In the genomic region with DNA sequence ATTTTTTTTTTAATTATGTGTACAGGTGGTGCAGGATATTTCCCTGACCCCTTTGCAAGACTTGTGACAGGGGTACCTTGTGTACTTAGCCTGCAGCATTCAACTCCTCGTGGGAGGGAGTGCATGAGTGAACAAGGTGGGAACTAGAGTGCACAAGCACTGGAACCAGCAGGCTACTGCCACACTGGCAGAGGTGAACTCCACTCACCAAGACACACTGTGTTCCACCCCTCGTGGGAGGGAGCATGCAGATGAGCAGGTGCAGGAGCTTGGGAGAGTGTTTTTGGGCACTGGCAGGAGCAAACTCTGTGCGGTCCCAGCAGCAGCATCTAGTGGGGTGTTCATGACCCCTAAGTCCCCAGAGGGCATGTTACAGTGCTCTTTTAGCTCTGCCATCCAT, we compare ENCODE assay signal across 23 cellular contexts.
"Had no signal": no experiment of that assay in that cellular context is flagged by ENCODE, and none has a peak within 500 bp of the region (broad histone marks: within the 10 kb centered on the region; RNA-seq: fewer than 3 reads in every experiment).

No MANE protein-coding gene starts in this region.

- H3K27me3 ChIP-seq: MG63, Peyer's patch had no signal

- H3K27ac ChIP-seq: KMS-11, Peyer's patch, RWPE1 had no signal

- H3K4me3 Mint-ChIP-seq: activated CD8-positive, alpha-beta T cell treated with anti-CD3 and anti-CD28 coated beads for 36 hours; activated naive CD4-positive, alpha-beta T cell treated with anti-CD3 and anti-CD28 coated beads, Interleukin-2, amount 10 ng/mL, durations not matched to agents 7 days and 5 days; activated naive CD8-positive, alpha-beta T cell treated with anti-CD3 and anti-CD28 coated beads for 36 hours; activated T-cell treated with anti-CD3 and anti-CD28 coated beads, Interleukin-2, amount 50 U/mL, for 72 hours; T-helper 1 cell treated with Interleukin-12 subunit alpha and Interleukin-12 subunit beta and Interleukin-4 antibody, amounts not matched to agents 30 μg/mL and 1 μg/mL, for 36 hours had no signal

- H3K36me3 ChIP-seq: MG63, Peyer's patch had no signal

- H3K4me3 ChIP-seq: MG63, Peyer's patch had no signal

- H3K27ac Mint-ChIP-seq: activated CD8-positive, alpha-beta T cell treated with anti-CD3 and anti-CD28 coated beads for 36 hours; activated naive CD4-positive, alpha-beta T cell treated with anti-CD3 and anti-CD28 coated beads, Interleukin-2, amount 10 ng/mL, durations not matched to agents 7 days and 5 days; activated naive CD8-positive, alpha-beta T cell treated with anti-CD3 and anti-CD28 coated beads for 36 hours; activated T-cell treated with anti-CD3 and anti-CD28 coated beads, Interleukin-2, amount 50 U/mL, for 72 hours; activated T-helper 2 cell treated with anti-CD3 and anti-CD28 coated beads, Interferon-gamma antibody, Interleukin-2, Interleukin-4, amounts not matched to agents 10 μg/mL and 5 μg/mL and 100 μg/mL, durations not matched to agents 14 hours and 24 hours and 36 hours; T-helper 1 cell treated with Interleukin-12 subunit alpha and Interleukin-12 subunit beta and Interleukin-4 antibody, amounts not matched to agents 30 μg/mL and 1 μg/mL, for 36 hours had no signal

- H3K36me3 Mint-ChIP-seq: activated naive CD4-positive, alpha-beta T cell treated with anti-CD3 and anti-CD28 coated beads, Interleukin-2, amount 10 ng/mL, durations not matched to agents 7 days and 5 days; activated naive CD8-positive, alpha-beta T cell treated with anti-CD3 and anti-CD28 coated beads for 36 hours had no signal

- H3K4me1 ChIP-seq: Peyer's patch had no signal

- H3K27me3 Mint-ChIP-seq: activated naive CD8-positive, alpha-beta T cell treated with anti-CD3 and anti-CD28 coated beads for 36 hours had no signal

- DNase-seq: activated CD4-positive, alpha-beta T cell treated with anti-CD3 and anti-CD28 coated beads for 4 hours; activated CD8-positive, alpha-beta memory T cell treated with anti-CD3 and anti-CD28 coated beads, Interleukin-2, amount 50 U/mL, for 4 hours; activated CD8-positive, alpha-beta T cell treated with anti-CD3 and anti-CD28 coated beads for 36 hours; activated gamma-delta T cell treated with Interleukin-2 at 50 U/mL for 16 hours; activated naive CD4-positive, alpha-beta T cell treated with anti-CD3 and anti-CD28 coated beads, Interleukin-2, amount 10 ng/mL, durations not matched to agents 7 days and 5 days; activated naive CD8-positive, alpha-beta T cell treated with anti-CD3 and anti-CD28 coated beads for 36 hours; activated T-cell treated with anti-CD3 and anti-CD28 coated beads, Interleukin-2, amount 50 U/mL, for 72 hours; caudate nucleus; MG63; MV-4-11; NCI-H1105; NCI-H1436; NCI-H1694 treated with DMSO at 0.1 percent for 48 hours; NCI-H2029 treated with DMSO at 0.1 percent for 48 hours; NCI-H510A treated with DMSO at 0.1 percent for 48 hours; NCI-H69; Peyer's patch; SHP77 treated with DMSO at 0.1 percent for 48 hours had no signal

- H3K9me3 ChIP-seq: MG63, Peyer's patch had no signal

- H3K9me3 Mint-ChIP-seq: activated CD8-positive, alpha-beta T cell treated with anti-CD3 and anti-CD28 coated beads for 36 hours; activated naive CD4-positive, alpha-beta T cell treated with anti-CD3 and anti-CD28 coated beads, Interleukin-2, amount 10 ng/mL, durations not matched to agents 7 days and 5 days; activated naive CD8-positive, alpha-beta T cell treated with anti-CD3 and anti-CD28 coated beads for 36 hours; activated T-helper 2 cell treated with anti-CD3 and anti-CD28 coated beads, Interferon-gamma antibody, Interleukin-2, Interleukin-4, amounts not matched to agents 10 μg/mL and 5 μg/mL and 100 μg/mL, durations not matched to agents 14 hours and 24 hours and 36 hours; T-helper 1 cell treated with Interleukin-12 subunit alpha and Interleukin-12 subunit beta and Interleukin-4 antibody, amounts not matched to agents 30 μg/mL and 1 μg/mL, for 36 hours had no signal

- ATAC-seq: activated CD4-positive, CD25-positive, alpha-beta regulatory T cell treated with anti-CD3 and anti-CD28 coated beads, Interleukin-2, amount 50 U/mL, for 24 hours; activated CD8-positive, alpha-beta T cell treated with anti-CD3 and anti-CD28 coated beads for 36 hours; activated T-cell treated with anti-CD3 and anti-CD28 coated beads, Interleukin-2, amount 50 U/mL, for 72 hours had no signal
